Comparison of ENCODE assay signal across 15 cellular contexts in the genomic region with DNA sequence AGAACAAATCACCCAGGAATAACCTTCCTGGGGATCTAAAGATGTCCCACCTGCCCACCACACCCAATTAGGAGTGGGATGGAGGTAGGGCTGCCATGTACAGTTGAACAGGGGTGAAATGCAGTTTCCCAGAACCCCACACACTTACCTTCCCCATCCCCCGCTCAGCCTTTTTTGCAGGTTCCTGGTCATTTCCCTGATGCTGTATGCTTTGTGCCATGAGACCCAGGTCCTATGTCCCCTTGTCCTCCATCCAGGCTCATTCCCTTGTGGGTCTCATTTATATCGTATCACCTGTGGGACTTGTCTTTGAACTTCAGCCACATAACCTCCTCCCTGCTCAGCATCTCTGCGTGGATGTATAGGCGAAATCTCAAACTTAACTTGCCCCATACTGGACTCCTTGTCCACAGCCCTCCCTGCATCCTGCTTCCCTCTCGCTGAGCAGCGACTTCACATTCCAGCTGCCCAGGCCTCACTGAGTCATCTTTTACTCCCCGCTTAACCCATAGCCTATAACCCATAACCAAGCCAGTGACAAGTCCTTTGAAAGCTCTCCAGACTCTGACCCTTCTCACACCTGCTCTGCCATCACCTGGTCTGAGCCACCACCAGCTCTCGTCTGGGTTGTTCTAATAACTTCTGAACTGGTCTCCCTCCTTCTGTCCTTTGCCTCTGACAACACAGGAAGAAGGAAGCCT. TPM values are rescaled to one million over a fixed set of nuclear protein-coding genes. Genes with fewer than 3 reads are reported as not detected.
DNase-seq lines count a peak whose midpoint lies in the region; ATAC-seq and TF ChIP-seq lines count a peak whose summit lies in the region.
"Had no signal": no experiment of that assay in that cellular context is flagged by ENCODE, and none has a peak within 500 bp of the region (broad histone marks: within the 10 kb centered on the region; RNA-seq: fewer than 3 reads in every experiment).

No MANE protein-coding gene starts in this region.

- H3K27me3 ChIP-seq in SJCRH30, result no peaks in the 10 kb centered on the region
- H3K27me3 ChIP-seq: ovary had no signal

- DNase-seq in NCI-H510A treated with DMSO at 0.1 percent for 48 hours (lab: John Stamatoyannopoulos, UW), result peak; percentile 24
- DNase-seq in NCI-H510A (lab: John Stamatoyannopoulos, UW), result no peak
- peak; percentile 51 to 60 for DNase-seq in SJCRH30
- peak; percentile 73 for DNase-seq in fibroblast of villous mesenchyme (ENCODE audit: low read depth)
- DNase-seq in stromal cell of bone marrow (ENCODE audit: low read depth), result peak; percentile 32
- DNase-seq in cardiac septum (ENCODE audit: low spot score), result no peak
- no peak for DNase-seq in SHP77 (lab: John Stamatoyannopoulos, UW)
- DNase-seq: activated CD8-positive, alpha-beta memory T cell treated with anti-CD3 and anti-CD28 coated beads, Interleukin-2, amount 50 U/mL, for 4 hours; caudate nucleus; hypothalamus; NCI-H2029 treated with DMSO at 0.1 percent for 48 hours; ovary had no signal

- TF ChIP-seq POLR2A in GM18505 (IDR thresholded peaks at IDR 0.05; ENCODE audit: borderline replicate concordance, extremely low read depth, insufficient read depth, insufficient read length), result no peak

- TF ChIP-seq CTCF in fibroblast of villous mesenchyme (IDR thresholded peaks at IDR 0.05; ENCODE audit: insufficient read depth, low read depth, low read length), result no peak

- peak overlapping the region; percentile 8 for H3K27ac ChIP-seq in SJCRH30
- H3K27ac ChIP-seq: ovary, SK-N-MC had no signal

- intact Hi-C loops in cardiac septum (cut with DNase I), result no loop called here

- peaks cover 20% of the 10 kb centered on the region for H3K4me1 ChIP-seq in SJCRH30

- H3K9me3 ChIP-seq in SJCRH30 (replicated peaks), result 0 out of 2 replicates have a peak, but pooled peaks cover 2% of the 10 kb centered on the region
- H3K9me3 ChIP-seq: ovary had no signal

- no peak for ATAC-seq in GM18505 (IDR thresholded peaks at IDR 0.05; ENCODE audit: unreplicated experiment)
- ATAC-seq: GM12878 had no signal

- H3K4me3 ChIP-seq in SJCRH30 (no peak overlapping the region), fibroblast of villous mesenchyme (ENCODE audit: low read depth, low read length) (no peak overlapping the region)
- H3K4me3 ChIP-seq: GM12878, ovary, SK-N-MC had no signal

- H3K36me3 ChIP-seq in SJCRH30, result peaks cover 22% of the 10 kb centered on the region
- H3K36me3 ChIP-seq: ovary had no signal

RNA-seq across cellular contexts. Expression of a gene that starts 4.7 kb away (rescaled TPM):
- total RNA-seq in SJCRH30 (2014; rRNA removed; shearing (Covaris generic)), result 0.04 TPM in 1 of 2 replicates, not detected in the other
- total RNA-seq in fibroblast of villous mesenchyme, result under 0.01 TPM in 1 of 2 replicates, not detected in the other
- 0.05 TPM for total RNA-seq in cardiac septum

RNA-seq across cellular contexts. Expression of a gene that starts 33.8 kb away (rescaled TPM):
- total RNA-seq in SJCRH30 (2014; rRNA removed; shearing (Covaris generic)), result 51.4 and 60.9 TPM in 2 replicates
- total RNA-seq in fibroblast of villous mesenchyme (42.5 and 52.2 TPM in 2 replicates), cardiac septum (41.3 TPM)

Comparison
In these comparisons a context has a peak if more than half of its experiments do, and no peak if none do; other contexts are left out.
1. DNase-seq: peak in NCI-H510A treated with DMSO at 0.1 percent for 48 hours (single experiment), SJCRH30 (2 of 2), fibroblast of villous mesenchyme (single experiment) and stromal cell of bone marrow (single experiment); none in NCI-H510A (single experiment), cardiac septum (single experiment) and SHP77 (0 of 2).